ENCODE assay signal across 17 cellular contexts in genomic region chr2:142734231-142734630, GRCh38.
DNase-seq lines count a peak whose midpoint lies in the region; ATAC-seq, FAIRE-seq and TF ChIP-seq lines count a peak whose summit lies in the region.
"Had no signal": no experiment of that assay in that cellular context is flagged by ENCODE, and none has a peak within 500 bp of the region (broad histone marks: within the 10 kb centered on the region; RNA-seq: fewer than 3 reads in every experiment).

No MANE protein-coding gene starts in this region.

- no peak overlapping the region for H3K4me2 ChIP-seq in PC-3 (ENCODE audit: low read length)
- H3K4me2 ChIP-seq in keratinocyte (ENCODE audit: control insufficient read depth, extremely low read depth, insufficient read depth, low read depth, low read length): no peak overlapping the region

- no peaks in the 10 kb centered on the region for H3K4me1 Mint-ChIP-seq in activated CD8-positive, alpha-beta T cell treated with anti-CD3 and anti-CD28 coated beads for 36 hours (ENCODE audit: low read depth)

- H3K79me2 ChIP-seq in PC-3 (ENCODE audit: low read length) (no peaks in the 10 kb centered on the region), keratinocyte (ENCODE audit: control insufficient read depth, insufficient read depth, low read length) (no peaks in the 10 kb centered on the region)

- H3K36me3 ChIP-seq in PC-3 (ENCODE audit: low read depth, low read length) (no peaks in the 10 kb centered on the region), keratinocyte (ENCODE audit: control insufficient read depth in 2 of 2, extremely low read depth in 1 of 2, insufficient read depth in 2 of 2, low read length in 2 of 2) (no peaks in the 10 kb centered on the region)

- no peaks in the 10 kb centered on the region for H3K36me3 Mint-ChIP-seq in activated CD8-positive, alpha-beta T cell treated with anti-CD3 and anti-CD28 coated beads for 36 hours (ENCODE audit: low read depth)

- ATAC-seq in HG02885 (IDR thresholded peaks at IDR 0.05; ENCODE audit: poor library complexity, unreplicated experiment) (peak; percentile 54), PC-3 (no peak)
- no peak for ATAC-seq in activated CD8-positive, alpha-beta T cell treated with anti-CD3 and anti-CD28 coated beads for 36 hours

- H4K20me1 ChIP-seq in PC-3 (ENCODE audit: low read length) (no peaks in the 10 kb centered on the region), keratinocyte (ENCODE audit: control insufficient read depth, extremely low read depth, insufficient read depth, low read length) (no peaks in the 10 kb centered on the region)

- no peaks in the 10 kb centered on the region for H3K9me1 ChIP-seq in keratinocyte (ENCODE audit: control insufficient read depth, extremely low read depth, insufficient read depth, low read length)

- no peak overlapping the region for H3K27ac ChIP-seq in PC-3 (ENCODE audit: low read length)
- H3K27ac ChIP-seq in keratinocyte (ENCODE audit: control insufficient read depth, insufficient read depth, low read length): no peak overlapping the region
- H3K27ac ChIP-seq in dorsolateral prefrontal cortex: no peak overlapping the region

- no peaks in the 10 kb centered on the region for H3K27me3 Mint-ChIP-seq in activated CD8-positive, alpha-beta T cell treated with anti-CD3 and anti-CD28 coated beads for 36 hours

- H2AFZ ChIP-seq in PC-3 (ENCODE audit: low read length) (no peak overlapping the region), keratinocyte (ENCODE audit: control insufficient read depth, low read length) (no peak overlapping the region)

- peak; percentile 42 for TF ChIP-seq CTCF in PC-3 (conservative IDR thresholded peaks at IDR 0.05; ENCODE audit: low read depth, low read length)
- TF ChIP-seq CTCF in keratinocyte (optimal IDR thresholded peaks at IDR 0.05 in 1 of 3, IDR thresholded peaks at IDR 0.05 in 1 of 3, conservative IDR thresholded peaks at IDR 0.05 in 1 of 3; ENCODE audit: extremely low read depth in 1 of 3, insufficient read depth in 2 of 3, low read length in 3 of 3): peak in 2 of 3 experiments; percentile 11 to 24
- peak in 9 of 56 donors; percentile 9 to 33 (median 15) for TF ChIP-seq CTCF in dorsolateral prefrontal cortex (IDR thresholded peaks at IDR 0.05 in 54 of 56, conservative IDR thresholded peaks at IDR 0.05 in 2 of 56; ENCODE audit: low read depth in 1 of 56, partially characterized antibody in 56 of 56)
- no peak for TF ChIP-seq CTCF in activated CD8-positive, alpha-beta T cell treated with anti-CD3 and anti-CD28 coated beads for 36 hours (IDR thresholded peaks at IDR 0.05)

- H3K9me2 ChIP-seq in PC-3 (replicated peaks; ENCODE audit: low read length): no peaks in the 10 kb centered on the region

- intact Hi-C loops in PC-3 (cut with micrococcal nuclease) (no loop called here), dorsolateral prefrontal cortex (cut with DNase I) (no loop called here)
- intact Hi-C loops in activated CD8-positive, alpha-beta T cell treated with anti-CD3 and anti-CD28 coated beads for 36 hours (cut with micrococcal nuclease): no loop called here

- no peak overlapping the region for H3K4me3 Mint-ChIP-seq in activated CD8-positive, alpha-beta T cell treated with anti-CD3 and anti-CD28 coated beads for 36 hours

- POLR2A ChIA-PET in PC-3 (lab: Charles Lee; ENCODE audit: unreplicated experiment): no interaction called here
- POLR2A ChIA-PET in activated CD8-positive, alpha-beta T cell treated with anti-CD3 and anti-CD28 coated beads for 36 hours (lab: Charles Lee): no interaction called here

- DNase-seq in CMK (ENCODE audit: low read depth) (peak; percentile 3), PC-3 (no peak), keratinocyte (ENCODE audit: low read depth, low spot score) (no peak), dorsolateral prefrontal cortex (no peak), NCI-H2171 treated with DMSO at 0.1 percent for 48 hours (lab: John Stamatoyannopoulos, UW) (no peak)
- no peak for DNase-seq in effector CD4-positive, alpha-beta T cell
- DNase-seq in activated CD8-positive, alpha-beta T cell treated with anti-CD3 and anti-CD28 coated beads for 36 hours: no peak
- DNase-seq: central memory CD4-positive, alpha-beta T cell; EL; foreskin fibroblast; NCI-H1930; NCI-H446; nucleus accumbens; substantia nigra had no signal

- H3K9me3 Mint-ChIP-seq in activated CD8-positive, alpha-beta T cell treated with anti-CD3 and anti-CD28 coated beads for 36 hours: peaks cover under 1% of the 10 kb centered on the region

- no TSS peak for BruUV-seq in PC-3 (replicated peaks; lab: Mats Ljungman, UMichigan)

- FAIRE-seq in keratinocyte (lab: Jason Lieb, UNC): no peak
- FAIRE-seq: GM12892, H1 had no signal

- H3K9me3 ChIP-seq in PC-3 (ENCODE audit: low read length): no peaks in the 10 kb centered on the region
- no peaks in the 10 kb centered on the region for H3K9me3 ChIP-seq in keratinocyte (ENCODE audit: control insufficient read depth, low read depth, low read length)

- H3F3A ChIP-seq in PC-3 (ENCODE audit: low read length, unreplicated experiment): no peaks in the 10 kb centered on the region

- H3K4me1 ChIP-seq in PC-3 (ENCODE audit: insufficient read depth, low read length): no peaks in the 10 kb centered on the region
- no peaks in the 10 kb centered on the region for H3K4me1 ChIP-seq in keratinocyte (ENCODE audit: control insufficient read depth, extremely low read depth, insufficient read depth, low read length)

- dilution Hi-C loops in keratinocyte (cut with MboI; ENCODE audit: extremely low pct_ligation_motif_present, low sequenced_read_pairs): no loop called here

- CTCF ChIA-PET in PC-3 (lab: Charles Lee): no interaction called here
- CTCF ChIA-PET in activated CD8-positive, alpha-beta T cell treated with anti-CD3 and anti-CD28 coated beads for 36 hours (lab: Charles Lee): no interaction called here

- no peaks in the 10 kb centered on the region for H3K27me3 ChIP-seq in PC-3 (ENCODE audit: low read length)
- H3K27me3 ChIP-seq in keratinocyte (ENCODE audit: control insufficient read depth, extremely low read depth, insufficient read depth, low read length): no peaks in the 10 kb centered on the region
- no peaks in the 10 kb centered on the region for H3K27me3 ChIP-seq in dorsolateral prefrontal cortex

- H3K9ac ChIP-seq in PC-3 (ENCODE audit: low read length) (no peak overlapping the region), keratinocyte (ENCODE audit: control insufficient read depth, extremely low read depth, insufficient read depth, low read length) (no peak overlapping the region)

- H3K4me3 ChIP-seq in PC-3 (ENCODE audit: low read length): no peak overlapping the region
- no peak overlapping the region for H3K4me3 ChIP-seq in keratinocyte (ENCODE audit: control insufficient read depth in 2 of 3, extremely low read depth in 1 of 3, insufficient read depth in 2 of 3, low read depth in 1 of 3, low read length in 3 of 3)
- H3K4me3 ChIP-seq in dorsolateral prefrontal cortex: no peak overlapping the region

- no peak overlapping the region for H3K27ac Mint-ChIP-seq in activated CD8-positive, alpha-beta T cell treated with anti-CD3 and anti-CD28 coated beads for 36 hours
